ENCODE assay signal across 2 cellular contexts in the genomic region with DNA sequence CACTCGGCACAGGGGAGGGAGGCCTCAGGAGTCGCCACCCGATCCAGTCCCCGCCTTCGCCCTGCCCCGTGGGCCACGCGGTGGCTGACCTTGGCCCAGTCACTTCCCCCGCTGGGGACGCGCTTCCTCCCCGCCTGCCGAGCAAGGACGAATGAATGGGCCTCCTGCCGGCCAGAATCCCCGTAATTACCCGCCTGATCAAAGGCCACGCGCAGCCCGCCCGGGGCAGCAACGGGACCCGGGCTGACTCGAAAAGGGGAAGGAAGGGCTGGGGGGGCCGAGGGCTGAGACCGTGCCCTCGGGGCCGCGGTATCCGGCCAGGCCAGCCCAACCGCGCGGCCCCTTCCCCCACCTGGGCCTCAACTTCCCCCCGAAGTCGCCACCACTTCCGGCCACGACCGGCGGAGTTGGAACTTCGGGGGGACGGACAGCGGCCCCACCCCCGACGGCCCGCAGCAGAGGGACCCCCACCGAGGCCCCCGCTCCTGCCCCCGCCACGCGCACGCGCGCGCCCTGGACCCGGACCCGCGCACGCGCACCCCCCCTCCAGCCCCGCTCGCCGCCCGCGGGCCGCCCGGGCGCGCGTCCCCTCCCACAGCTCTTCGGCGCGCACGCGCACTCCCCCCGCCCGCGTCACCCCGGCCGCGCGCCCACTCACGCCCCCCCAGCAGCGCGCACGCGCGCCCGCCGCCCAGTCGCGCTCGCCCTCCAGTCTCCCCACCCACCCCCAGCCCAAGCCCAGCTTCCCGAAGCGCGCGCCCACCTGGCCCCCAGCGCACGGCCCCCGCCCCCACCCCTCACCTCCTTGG.
A peak's percentile ranks its signal among the peaks of the same experiment; 100 is the strongest.
TF ChIP-seq lines count a peak whose summit lies in the region.

No MANE protein-coding gene starts in this region.

TF ChIP-seq in IMR-90, 13 proteins besides CTCF, POLR2A, EP300 and RAD21:
- TF ChIP-seq CHD1 (IDR thresholded peaks at IDR 0.05; ENCODE audit: low read depth, low read length) (0 out of 2 replicates have a peak, but pooled peaks have one; percentile 66), MXI1 (IDR thresholded peaks at IDR 0.05; ENCODE audit: borderline replicate concordance, low read depth, low read length) (peak; percentile 63; the same call in 1 of the 2 replicates), SMC3 (IDR thresholded peaks at IDR 0.05; ENCODE audit: low read depth, low read length) (no peak), BHLHE40 (IDR thresholded peaks at IDR 0.05; ENCODE audit: low read depth, low read length) (no peak; the same call in 1 of the 2 replicates), RCOR1 (IDR thresholded peaks at IDR 0.05; ENCODE audit: insufficient replicate concordance, low read length) (no peak), RFX5 (IDR thresholded peaks at IDR 0.05; ENCODE audit: low read depth, low read length) (no peak), MAZ (IDR thresholded peaks at IDR 0.05; ENCODE audit: borderline replicate concordance, low read depth, low read length) (peak; percentile 65)
- TF ChIP-seq, protein P1, sequence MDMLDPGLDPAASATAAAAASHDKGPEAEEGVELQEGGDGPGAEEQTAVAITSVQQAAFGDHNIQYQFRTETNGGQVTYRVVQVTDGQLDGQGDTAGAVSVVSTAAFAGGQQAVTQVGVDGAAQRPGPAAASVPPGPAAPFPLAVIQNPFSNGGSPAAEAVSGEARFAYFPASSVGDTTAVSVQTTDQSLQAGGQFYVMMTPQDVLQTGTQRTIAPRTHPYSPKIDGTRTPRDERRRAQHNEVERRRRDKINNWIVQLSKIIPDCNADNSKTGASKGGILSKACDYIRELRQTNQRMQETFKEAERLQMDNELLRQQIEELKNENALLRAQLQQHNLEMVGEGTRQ (IDR thresholded peaks at IDR 0.05; ENCODE audit: low read depth, low read length) = 0 out of 2 replicates have a peak, but pooled peaks have one; percentile 28

TF ChIP-seq in SK-N-SH, 30 proteins besides CTCF, POLR2A, EP300 and RAD21:
- TF ChIP-seq, protein P2, sequence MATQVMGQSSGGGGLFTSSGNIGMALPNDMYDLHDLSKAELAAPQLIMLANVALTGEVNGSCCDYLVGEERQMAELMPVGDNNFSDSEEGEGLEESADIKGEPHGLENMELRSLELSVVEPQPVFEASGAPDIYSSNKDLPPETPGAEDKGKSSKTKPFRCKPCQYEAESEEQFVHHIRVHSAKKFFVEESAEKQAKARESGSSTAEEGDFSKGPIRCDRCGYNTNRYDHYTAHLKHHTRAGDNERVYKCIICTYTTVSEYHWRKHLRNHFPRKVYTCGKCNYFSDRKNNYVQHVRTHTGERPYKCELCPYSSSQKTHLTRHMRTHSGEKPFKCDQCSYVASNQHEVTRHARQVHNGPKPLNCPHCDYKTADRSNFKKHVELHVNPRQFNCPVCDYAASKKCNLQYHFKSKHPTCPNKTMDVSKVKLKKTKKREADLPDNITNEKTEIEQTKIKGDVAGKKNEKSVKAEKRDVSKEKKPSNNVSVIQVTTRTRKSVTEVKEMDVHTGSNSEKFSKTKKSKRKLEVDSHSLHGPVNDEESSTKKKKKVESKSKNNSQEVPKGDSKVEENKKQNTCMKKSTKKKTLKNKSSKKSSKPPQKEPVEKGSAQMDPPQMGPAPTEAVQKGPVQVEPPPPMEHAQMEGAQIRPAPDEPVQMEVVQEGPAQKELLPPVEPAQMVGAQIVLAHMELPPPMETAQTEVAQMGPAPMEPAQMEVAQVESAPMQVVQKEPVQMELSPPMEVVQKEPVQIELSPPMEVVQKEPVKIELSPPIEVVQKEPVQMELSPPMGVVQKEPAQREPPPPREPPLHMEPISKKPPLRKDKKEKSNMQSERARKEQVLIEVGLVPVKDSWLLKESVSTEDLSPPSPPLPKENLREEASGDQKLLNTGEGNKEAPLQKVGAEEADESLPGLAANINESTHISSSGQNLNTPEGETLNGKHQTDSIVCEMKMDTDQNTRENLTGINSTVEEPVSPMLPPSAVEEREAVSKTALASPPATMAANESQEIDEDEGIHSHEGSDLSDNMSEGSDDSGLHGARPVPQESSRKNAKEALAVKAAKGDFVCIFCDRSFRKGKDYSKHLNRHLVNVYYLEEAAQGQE (IDR thresholded peaks at IDR 0.05; ENCODE audit: low read depth, low read length) = no peak
- no peak for TF ChIP-seq JUND (IDR thresholded peaks at IDR 0.05)
- TF ChIP-seq RCOR1 (IDR thresholded peaks at IDR 0.05; ENCODE audit: low read length) = no peak
- TF ChIP-seq SIN3A (IDR thresholded peaks at IDR 0.05; ENCODE audit: borderline replicate concordance, low read depth, low read length) = 0 out of 2 replicates have a peak, but pooled peaks have one; percentile 18
- TF ChIP-seq MXI1 (IDR thresholded peaks at IDR 0.05; ENCODE audit: low read depth, low read length) = peak; percentile 49
- TF ChIP-seq MEF2A (IDR thresholded peaks at IDR 0.05; ENCODE audit: borderline replicate concordance, low read depth) = no peak
- TF ChIP-seq, protein P3, sequence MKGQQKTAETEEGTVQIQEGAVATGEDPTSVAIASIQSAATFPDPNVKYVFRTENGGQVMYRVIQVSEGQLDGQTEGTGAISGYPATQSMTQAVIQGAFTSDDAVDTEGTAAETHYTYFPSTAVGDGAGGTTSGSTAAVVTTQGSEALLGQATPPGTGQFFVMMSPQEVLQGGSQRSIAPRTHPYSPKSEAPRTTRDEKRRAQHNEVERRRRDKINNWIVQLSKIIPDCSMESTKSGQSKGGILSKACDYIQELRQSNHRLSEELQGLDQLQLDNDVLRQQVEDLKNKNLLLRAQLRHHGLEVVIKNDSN (IDR thresholded peaks at IDR 0.05; ENCODE audit: borderline replicate concordance, low read depth) = 0 out of 2 replicates have a peak, but pooled peaks have one; percentile 16
- TF ChIP-seq TAF1 (IDR thresholded peaks at IDR 0.05; ENCODE audit: borderline replicate concordance, low read depth, low read length) = peak; percentile 26; the same call in 1 of the 2 replicates
- TF ChIP-seq YY1 (IDR thresholded peaks at IDR 0.05; ENCODE audit: low read depth) = 0 out of 2 replicates have a peak, but pooled peaks have one; percentile 1
- peak; percentile 64 for TF ChIP-seq GABPA (IDR thresholded peaks at IDR 0.05; ENCODE audit: low read depth)
- no peak for TF ChIP-seq NFIC (IDR thresholded peaks at IDR 0.05; ENCODE audit: borderline replicate concordance)
- peak; percentile 41 for TF ChIP-seq CHD2 (IDR thresholded peaks at IDR 0.05; ENCODE audit: low read length, partially characterized antibody)
- peak; percentile 57 for TF ChIP-seq POLR2AphosphoS5 (IDR thresholded peaks at IDR 0.05; ENCODE audit: low read depth, low read length)
- TF ChIP-seq, protein P4, sequence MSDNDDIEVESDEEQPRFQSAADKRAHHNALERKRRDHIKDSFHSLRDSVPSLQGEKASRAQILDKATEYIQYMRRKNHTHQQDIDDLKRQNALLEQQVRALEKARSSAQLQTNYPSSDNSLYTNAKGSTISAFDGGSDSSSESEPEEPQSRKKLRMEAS (IDR thresholded peaks at IDR 0.05; ENCODE audit: low read depth) = peak; percentile 84; the same call in 1 of the 2 replicates
- peak; percentile 56 for TF ChIP-seq NRF1 (IDR thresholded peaks at IDR 0.05; ENCODE audit: low read depth, low read length)
